Comparison of ENCODE assay signal across 11 cellular contexts in the genomic region with DNA sequence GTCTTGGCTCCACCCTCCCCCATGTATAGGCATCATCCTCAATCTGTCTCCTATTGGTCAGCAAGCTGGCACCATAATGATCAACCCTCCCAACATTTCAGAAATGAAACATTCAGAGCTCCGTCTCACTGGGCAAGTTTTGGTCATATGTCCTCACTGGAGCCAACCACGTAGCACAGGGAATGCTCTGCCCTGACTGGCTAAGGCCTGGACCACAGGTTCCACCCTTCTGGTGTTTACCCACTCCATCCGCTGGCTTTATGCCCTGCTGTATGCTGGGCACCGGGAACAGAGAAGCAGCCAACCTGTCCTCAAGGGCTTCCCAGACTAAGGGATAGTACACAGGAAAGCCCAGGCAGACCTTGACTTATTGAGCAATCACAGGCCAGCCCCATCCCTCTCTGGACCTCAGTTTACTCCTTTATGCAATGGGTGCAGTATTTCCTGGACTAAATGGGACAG. TPM values are rescaled to one million over a fixed set of nuclear protein-coding genes. Genes with fewer than 3 reads are reported as not detected.
A peak's percentile ranks its signal among the peaks of the same experiment; 100 is the strongest.
DNase-seq lines count a peak whose midpoint lies in the region; ATAC-seq and TF ChIP-seq lines count a peak whose summit lies in the region.
"Had no signal": no experiment of that assay in that cellular context is flagged by ENCODE, and none has a peak within 500 bp of the region (broad histone marks: within the 10 kb centered on the region; RNA-seq: fewer than 3 reads in every experiment).

No MANE protein-coding gene starts in this region.

- 75% methylated on average over 4 of the region's 4 CpGs for WGBS in esophagus muscularis mucosa

- TF ChIP-seq EP300 in esophagus muscularis mucosa (IDR thresholded peaks at IDR 0.05): no peak

- no peak for TF ChIP-seq CTCF in RWPE2 (IDR thresholded peaks at IDR 0.05; ENCODE audit: poor library complexity, severe bottlenecking)
- TF ChIP-seq CTCF in fibroblast of the aortic adventitia (IDR thresholded peaks at IDR 0.05; ENCODE audit: insufficient read depth, low read length): no peak
- no peak for TF ChIP-seq CTCF in esophagus muscularis mucosa (IDR thresholded peaks at IDR 0.05)

- H3K4me1 Mint-ChIP-seq in activated T-cell treated with anti-CD3 and anti-CD28 coated beads, Interleukin-2, amount 50 U/mL, for 4 hours (ENCODE audit: low read depth): no peaks in the 10 kb centered on the region
- H3K4me1 Mint-ChIP-seq: activated naive CD8-positive, alpha-beta T cell treated with anti-CD3 and anti-CD28 coated beads, Interleukin-2, amount 10 ng/mL, durations not matched to agents 7 days and 5 days had no signal

- H3K36me3 ChIP-seq in RWPE2 (ENCODE audit: low read depth): no peaks in the 10 kb centered on the region
- no peaks in the 10 kb centered on the region for H3K36me3 ChIP-seq in esophagus muscularis mucosa
- H3K36me3 ChIP-seq: HAP-1 had no signal

- no peaks in the 10 kb centered on the region for H3K4me1 ChIP-seq in RWPE2 (ENCODE audit: insufficient read depth, poor library complexity, severe bottlenecking)
- H3K4me1 ChIP-seq in esophagus muscularis mucosa: no peaks in the 10 kb centered on the region
- H3K4me1 ChIP-seq: HAP-1 had no signal

- no peaks in the 10 kb centered on the region for H3K36me3 Mint-ChIP-seq in activated T-cell treated with anti-CD3 and anti-CD28 coated beads, Interleukin-2, amount 50 U/mL, for 4 hours (ENCODE audit: insufficient read depth)
- H3K36me3 Mint-ChIP-seq: activated naive CD8-positive, alpha-beta T cell treated with anti-CD3 and anti-CD28 coated beads, Interleukin-2, amount 10 ng/mL, durations not matched to agents 7 days and 5 days had no signal

- no peak overlapping the region for H3K27ac ChIP-seq in RWPE2 (ENCODE audit: poor library complexity, severe bottlenecking)
- H3K27ac ChIP-seq in esophagus muscularis mucosa (replicated peaks in 1 of 4): no peak overlapping the region

- H3K4me3 Mint-ChIP-seq in activated T-cell treated with anti-CD3 and anti-CD28 coated beads, Interleukin-2, amount 50 U/mL, for 4 hours: no peak overlapping the region
- H3K4me3 Mint-ChIP-seq: activated naive CD8-positive, alpha-beta T cell treated with anti-CD3 and anti-CD28 coated beads, Interleukin-2, amount 10 ng/mL, durations not matched to agents 7 days and 5 days had no signal

- H3K27me3 ChIP-seq in RWPE2 (ENCODE audit: insufficient read depth, poor library complexity, severe bottlenecking) (no peaks in the 10 kb centered on the region), esophagus muscularis mucosa (peaks cover 0 to 14% (median 0%) of the 10 kb centered on the region in 4 donors)

- H3K9me3 Mint-ChIP-seq in activated T-cell treated with anti-CD3 and anti-CD28 coated beads, Interleukin-2, amount 50 U/mL, for 4 hours: no peaks in the 10 kb centered on the region
- H3K9me3 Mint-ChIP-seq: activated naive CD8-positive, alpha-beta T cell treated with anti-CD3 and anti-CD28 coated beads, Interleukin-2, amount 10 ng/mL, durations not matched to agents 7 days and 5 days had no signal

- no peaks in the 10 kb centered on the region for H3K9me3 ChIP-seq in RWPE2 (ENCODE audit: severe bottlenecking)
- no peaks in the 10 kb centered on the region for H3K9me3 ChIP-seq in esophagus muscularis mucosa
- H3K9me3 ChIP-seq: HAP-1 had no signal

- ATAC-seq in RWPE2 (ENCODE audit: low read depth): peak; percentile 78
- ATAC-seq in activated T-cell treated with anti-CD3 and anti-CD28 coated beads, Interleukin-2, amount 50 U/mL, for 4 hours: no peak
- ATAC-seq in HG03196 (IDR thresholded peaks at IDR 0.05; ENCODE audit: unreplicated experiment): no peak

- DNase-seq in DMS153 (lab: John Stamatoyannopoulos, UW) (peak; percentile 40), DMS153 treated with DMSO at 0.1 percent for 48 hours (lab: John Stamatoyannopoulos, UW; ENCODE audit: unreplicated experiment) (no peak), RWPE2 (ENCODE audit: low spot score) (no peak), fibroblast of the aortic adventitia (ENCODE audit: low read depth) (peak; percentile 57), superior temporal gyrus (ENCODE audit: extremely low spot score) (peak; percentile 61), esophagus muscularis mucosa (ENCODE audit: extremely low spot score) (no peak)
- DNase-seq in activated T-cell treated with anti-CD3 and anti-CD28 coated beads, Interleukin-2, amount 50 U/mL, for 4 hours: no peak
- DNase-seq: activated CD4-positive, CD25-positive, alpha-beta regulatory T cell; activated naive CD8-positive, alpha-beta T cell treated with anti-CD3 and anti-CD28 coated beads, Interleukin-2, amount 10 ng/mL, durations not matched to agents 7 days and 5 days had no signal

- H3K4me3 ChIP-seq in RWPE2 (ENCODE audit: severe bottlenecking) (no peak overlapping the region), fibroblast of the aortic adventitia (ENCODE audit: low read depth, low read length) (no peak overlapping the region), esophagus muscularis mucosa (no peak overlapping the region)
- H3K4me3 ChIP-seq: HAP-1 had no signal

- H3K27me3 Mint-ChIP-seq in activated T-cell treated with anti-CD3 and anti-CD28 coated beads, Interleukin-2, amount 50 U/mL, for 4 hours (ENCODE audit: low read depth): no peaks in the 10 kb centered on the region
- H3K27me3 Mint-ChIP-seq: activated naive CD8-positive, alpha-beta T cell treated with anti-CD3 and anti-CD28 coated beads, Interleukin-2, amount 10 ng/mL, durations not matched to agents 7 days and 5 days had no signal

- TF ChIP-seq POLR2A in esophagus muscularis mucosa (IDR thresholded peaks at IDR 0.05; ENCODE audit: low read depth): no peak

- intact Hi-C loops in esophagus muscularis mucosa (cut with DNase I): no loop called here

RNA-seq across cellular contexts. Expression of gene MYO15A, which starts 20.5 kb away (rescaled TPM):
- total RNA-seq in fibroblast of the aortic adventitia (ENCODE audit: low replicate concordance): 0.45 and 1.6 TPM in 2 replicates
- under 1 TPM; 0.11 to 0.24 (median 0.23) TPM for total RNA-seq in activated T-cell treated with anti-CD3 and anti-CD28 coated beads, Interleukin-2, amount 50 U/mL, for 4 hours
- under 1 TPM; 0.33 to 0.98 (median 0.61) TPM for total RNA-seq in esophagus muscularis mucosa

RNA-seq across cellular contexts. Expression of gene DRG2, which starts 41.3 kb away (rescaled TPM):
- total RNA-seq in fibroblast of the aortic adventitia (ENCODE audit: low replicate concordance): 7.4 and 25.3 TPM in 2 replicates
- total RNA-seq in activated T-cell treated with anti-CD3 and anti-CD28 coated beads, Interleukin-2, amount 50 U/mL, for 4 hours: 10 to 100 TPM; 68.5 to 72.0 (median 70.6) TPM
- total RNA-seq in esophagus muscularis mucosa: 10 to 100 TPM; 27.4 to 33.8 (median 33.0) TPM

RNA-seq across cellular contexts. Expression of gene ALKBH5, which starts 54.6 kb away (rescaled TPM):
- total RNA-seq in fibroblast of the aortic adventitia (ENCODE audit: low replicate concordance) (73.3 and 108 TPM in 2 replicates), esophagus muscularis mucosa (100 to 1,000 TPM; 120 to 197 (median 151) TPM)
- total RNA-seq in activated T-cell treated with anti-CD3 and anti-CD28 coated beads, Interleukin-2, amount 50 U/mL, for 4 hours: 100 to 1,000 TPM; 112 to 120 (median 114) TPM

Comparison
In these comparisons a context has a peak if more than half of its experiments do, and no peak if none do; other contexts are left out.
1. DNase-seq: peak in DMS153 (single experiment), fibroblast of the aortic adventitia (single experiment) and superior temporal gyrus (single experiment); none in DMS153 treated with DMSO at 0.1 percent for 48 hours (single experiment), RWPE2 (single experiment), activated T-cell treated with anti-CD3 and anti-CD28 coated beads, Interleukin-2, amount 50 U/mL, for 4 hours (single experiment) and esophagus muscularis mucosa (single experiment).